ENCODE assay signal across 30 cellular contexts in the genomic region with DNA sequence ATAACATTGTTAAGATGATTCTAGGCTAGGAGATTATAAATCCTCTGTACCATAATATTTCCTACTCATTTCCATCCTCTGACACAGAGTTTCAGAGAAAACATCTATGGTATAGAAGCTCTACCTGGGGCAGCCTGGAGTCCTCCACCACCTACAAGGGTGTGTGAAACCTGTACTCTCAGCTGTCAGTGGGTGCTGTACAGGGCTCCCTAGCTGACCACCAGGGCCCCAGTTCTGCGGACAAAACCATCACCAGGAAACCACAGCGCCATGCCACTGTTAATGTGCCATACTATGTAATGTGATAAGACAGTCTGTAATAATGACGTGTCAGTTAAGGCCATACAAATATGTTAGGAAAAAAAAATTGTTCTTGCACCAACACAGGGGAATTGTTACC.
"Had no signal": no experiment of that assay in that cellular context is flagged by ENCODE, and none has a peak within 500 bp of the region (broad histone marks: within the 10 kb centered on the region; RNA-seq: fewer than 3 reads in every experiment).

No MANE protein-coding gene starts in this region.

- H3K27me3 ChIP-seq: adrenal gland, ascending aorta, body of pancreas, brain microvascular endothelial cell, breast epithelium had no signal

- ATAC-seq: activated naive CD4-positive, alpha-beta T cell treated with anti-CD3 and anti-CD28 coated beads, Interleukin-2, amount 50 U/mL, for 72 hours; activated naive CD8-positive, alpha-beta T cell treated with anti-CD3 and anti-CD28 coated beads, Interleukin-2, amount 50 U/mL, for 24 hours; activated T-cell treated with anti-CD3 and anti-CD28 coated beads, Interleukin-2, amount 50 U/mL, for 4 hours; activated T-cell treated with anti-CD3 and anti-CD28 coated beads, Interleukin-2, amount 50 U/mL, for 72 hours; activated T-helper 17 cell treated with anti-CD3 and anti-CD28 coated beads, Interleukin-2, amount 50 U/mL, for 72 hours; body of pancreas had no signal

- H3K27ac ChIP-seq: adrenal gland, ascending aorta, body of pancreas, brain microvascular endothelial cell, breast epithelium, cardiac muscle cell had no signal

- H3K9me3 ChIP-seq: adrenal gland, ascending aorta, body of pancreas, breast epithelium had no signal

- H3K4me3 ChIP-seq: adrenal gland, ascending aorta, body of pancreas, breast epithelium, cardiac muscle cell had no signal

- H3K36me3 ChIP-seq: adrenal gland, ascending aorta, brain microvascular endothelial cell, breast epithelium, cardiac muscle cell had no signal

- DNase-seq: activated effector memory CD4-positive, alpha-beta T cell treated with anti-CD3 and anti-CD28 coated beads, Interleukin-2, amount 50 U/mL, for 16 hours; activated effector memory CD4-positive, alpha-beta T cell treated with Interleukin-2 at 50 U/mL for 16 hours; activated gamma-delta T cell; activated gamma-delta T cell treated with Interleukin-2 at 50 U/mL for 16 hours; activated naive CD4-positive, alpha-beta T cell; activated naive CD4-positive, alpha-beta T cell treated with anti-CD3 and anti-CD28 coated beads for 36 hours; activated naive CD4-positive, alpha-beta T cell treated with anti-CD3 and anti-CD28 coated beads, Interleukin-2, amount 10 ng/mL, durations not matched to agents 7 days and 5 days; activated naive CD4-positive, alpha-beta T cell treated with anti-CD3 and anti-CD28 coated beads, Interleukin-2, amount 50 U/mL, for 16 hours; activated naive CD4-positive, alpha-beta T cell treated with Interleukin-2 at 50 U/mL for 16 hours; activated naive CD8-positive, alpha-beta T cell treated with anti-CD3 and anti-CD28 coated beads for 36 hours; activated naive CD8-positive, alpha-beta T cell treated with anti-CD3 and anti-CD28 coated beads, Interleukin-2, amount 10 ng/mL, durations not matched to agents 7 days and 5 days; activated naive CD8-positive, alpha-beta T cell treated with anti-CD3 and anti-CD28 coated beads, Interleukin-2, amount 50 U/mL, for 24 hours; activated T-cell treated with anti-CD3 and anti-CD28 coated beads, Interleukin-2, amount 50 U/mL, for 4 hours; activated T-cell treated with anti-CD3 and anti-CD28 coated beads, Interleukin-2, amount 50 U/mL, for 48 hours; activated T-cell treated with anti-CD3 and anti-CD28 coated beads, Interleukin-2, amount 50 U/mL, for 72 hours; adrenal gland; amniotic stem cell; amygdala; anterior cingulate cortex; aorta; body of pancreas; brain microvascular endothelial cell; caudate nucleus; central memory CD4-positive, alpha-beta T cell; cerebellar nuclear complex had no signal
